In genomic region chr17:64240261-64240740, GRCh38 we compare ENCODE assay signal across 10 cellular contexts. TPM values are rescaled to one million over a fixed set of nuclear protein-coding genes. Genes with fewer than 3 reads are reported as not detected.
DNase-seq lines count a peak whose midpoint lies in the region; ATAC-seq and TF ChIP-seq lines count a peak whose summit lies in the region.
"Had no signal": no experiment of that assay in that cellular context is flagged by ENCODE, and none has a peak within 500 bp of the region (broad histone marks: within the 10 kb centered on the region; RNA-seq: fewer than 3 reads in every experiment).

No MANE protein-coding gene starts in this region.

- TF ChIP-seq EP300 in gastroesophageal sphincter (IDR thresholded peaks at IDR 0.05), result no peak

- H3K4me3 Mint-ChIP-seq in neural crest cell, result no peak overlapping the region
- H3K4me3 Mint-ChIP-seq: B cell had no signal

- ATAC-seq in gastroesophageal sphincter (no peak), GM19467 (IDR thresholded peaks at IDR 0.05; ENCODE audit: unreplicated experiment) (no peak), HG02870 (IDR thresholded peaks at IDR 0.05; ENCODE audit: unreplicated experiment) (no peak)

- no peak for DNase-seq in AG04450 (ENCODE audit: low read depth, low spot score)
- no peak for DNase-seq in adipocyte (ENCODE audit: low read depth)
- no peak for DNase-seq in neural crest cell (ENCODE audit: low read depth, low spot score)
- no peak for DNase-seq in central memory CD4-positive, alpha-beta T cell
- no peak for DNase-seq in stimulated activated CD4-positive, alpha-beta T cell treated with anti-CD3 and anti-CD28 coated beads, Interleukin-4, amount 100 ng/mL, for 1 hour
- DNase-seq: NCI-H2081 had no signal

- WGBS in gastroesophageal sphincter (ENCODE audit: low coverage in 1 of 2), 2 donors, result 16 to 17% methylated on average over 2 to 5 of the region's 5 CpGs

- no peaks in the 10 kb centered on the region for H3K36me3 Mint-ChIP-seq in neural crest cell (ENCODE audit: low read depth)

- POLR2A ChIA-PET in AG04450 (lab: Yijun Ruan, JAX), result interaction anchor here (0.8 to 2.8 kb wide), 4 partner anchors 9 to 398 kb away, joined by 3 to 20 read pairs (median 10); partner anchors contain the start of genes SMARCD2 and TEX2

- no peak overlapping the region for H3K27ac Mint-ChIP-seq in neural crest cell (ENCODE audit: unreplicated experiment)
- H3K27ac Mint-ChIP-seq: B cell had no signal

- no peaks in the 10 kb centered on the region for H3K27me3 Mint-ChIP-seq in neural crest cell (ENCODE audit: low read depth)
- H3K27me3 Mint-ChIP-seq: B cell had no signal

- H3K9ac ChIP-seq in adipocyte (ENCODE audit: low read length), result peak overlapping the region; percentile 36

- H3K4me1 Mint-ChIP-seq in neural crest cell, result peaks cover 40% of the 10 kb centered on the region

- CTCF ChIA-PET in AG04450 (lab: Charles Lee), result no interaction called here

- no peak for TF ChIP-seq CTCF in AG04450 (IDR thresholded peaks at IDR 0.05; ENCODE audit: low read depth, low read length)
- peak in 3 of 4 experiments; percentile 4 to 33 (median 28) for TF ChIP-seq CTCF in gastroesophageal sphincter (IDR thresholded peaks at IDR 0.05)
- peak; percentile 35 for TF ChIP-seq CTCF in neural crest cell (conservative IDR thresholded peaks at IDR 0.05)

- no peak for TF ChIP-seq POLR2A in gastroesophageal sphincter (IDR thresholded peaks at IDR 0.05)

- peak overlapping the region; percentile 49 for H3K27ac ChIP-seq in AG04450 (ENCODE audit: low read depth, low read length)
- peak overlapping the region; percentile 31 to 81 (median 75) for H3K27ac ChIP-seq in gastroesophageal sphincter

- H3K27me3 ChIP-seq in AG04450 (ENCODE audit: control insufficient read depth, insufficient read depth, low read length), result no peaks in the 10 kb centered on the region
- H3K27me3 ChIP-seq in adipocyte (replicated peaks; ENCODE audit: control insufficient read depth, insufficient read depth, low read length), result no peaks in the 10 kb centered on the region
- no peaks in the 10 kb centered on the region for H3K27me3 ChIP-seq in gastroesophageal sphincter

- H3K9me3 Mint-ChIP-seq in neural crest cell, result no peaks in the 10 kb centered on the region

- no peaks in the 10 kb centered on the region for H3K9me3 ChIP-seq in AG04450 (ENCODE audit: control insufficient read depth, insufficient read depth, low read length)
- no peaks in the 10 kb centered on the region for H3K9me3 ChIP-seq in adipocyte (ENCODE audit: control insufficient read depth, low read length)
- no peaks in the 10 kb centered on the region for H3K9me3 ChIP-seq in gastroesophageal sphincter

- H3K36me3 ChIP-seq in adipocyte (ENCODE audit: control insufficient read depth, insufficient read depth, low read length, severe bottlenecking) (no peaks in the 10 kb centered on the region), gastroesophageal sphincter (no peaks in the 10 kb centered on the region)

- H3K4me3 ChIP-seq in AG04450 (ENCODE audit: low read depth, low read length), result no peak overlapping the region
- peak overlapping the region; percentile 28 for H3K4me3 ChIP-seq in adipocyte (ENCODE audit: low read length)
- no peak overlapping the region for H3K4me3 ChIP-seq in gastroesophageal sphincter

- peaks cover 15% of the 10 kb centered on the region for H3K4me1 ChIP-seq in adipocyte (ENCODE audit: control insufficient read depth, insufficient read depth, low read length)
- peaks cover 5 to 24% (median 16%) of the 10 kb centered on the region in 3 donors for H3K4me1 ChIP-seq in gastroesophageal sphincter

RNA-seq across cellular contexts. Expression of gene TEX2, which starts 22.8 kb away (rescaled TPM):
- polyA plus RNA-seq in AG04450 (2011; rRNA removed), result 25.6 and 27.9 TPM in 2 replicates
- polyA minus RNA-seq in AG04450 (2011; rRNA and poly(A)+ RNA removed), result 23.9 and 27.3 TPM in 2 replicates
- 10 to 100 TPM; 37.8 to 60.9 (median 47.0) TPM for total RNA-seq in gastroesophageal sphincter
- 19.2 TPM in 2 replicates for total RNA-seq in neural crest cell
